ENCODE assay signal across 8 cellular contexts in genomic region chrX:118345045-118345400, GRCh38. TPM values are rescaled to one million over a fixed set of nuclear protein-coding genes. Genes with fewer than 3 reads are reported as not detected.
A peak's percentile ranks its signal among the peaks of the same experiment; 100 is the strongest.
DNase-seq lines count a peak whose midpoint lies in the region; TF ChIP-seq lines count a peak whose summit lies in the region.

No MANE protein-coding gene starts in this region.

- POLR2A ChIA-PET in OCI-LY7 (lab: Charles Lee): interaction anchor here (0.7 to 1.3 kb wide), 2 partner anchors 47 to 156 kb away, joined by 3 read pairs; no protein-coding TSS in a partner anchor

- CTCF ChIA-PET in OCI-LY7 (lab: Charles Lee; ENCODE audit: unreplicated experiment): no interaction called here

- WGBS in esophagus muscularis mucosa: 47% methylated on average over 7 of the region's 7 CpGs

- H3K27me3 Mint-ChIP-seq in activated CD4-positive, alpha-beta T cell treated with anti-CD3 and anti-CD28 coated beads, Interleukin-2, amount 10 ng/mL, durations not matched to agents 24 days and 14 days: no peaks in the 10 kb centered on the region

- peak overlapping the region; percentile 80 for H3K4me2 ChIP-seq in OCI-LY7 (ENCODE audit: low read length)

- peaks cover 27% of the 10 kb centered on the region for H3K4me1 Mint-ChIP-seq in activated CD4-positive, alpha-beta T cell treated with anti-CD3 and anti-CD28 coated beads, Interleukin-2, amount 10 ng/mL, durations not matched to agents 24 days and 14 days

- H3K36me3 ChIP-seq in OCI-LY7 (ENCODE audit: insufficient read depth, low read length) (no peaks in the 10 kb centered on the region), esophagus muscularis mucosa (no peaks in the 10 kb centered on the region), skeletal muscle tissue (ENCODE audit: control insufficient read depth in 3 of 3, insufficient read depth in 3 of 3, low read length in 3 of 3) (no peaks in the 10 kb centered on the region)

- H3K9me3 ChIP-seq in OCI-LY7 (ENCODE audit: low read length): no peaks in the 10 kb centered on the region
- H3K9me3 ChIP-seq in esophagus muscularis mucosa: peaks cover 0 to 4% (median 0%) of the 10 kb centered on the region in 4 donors
- H3K9me3 ChIP-seq in skeletal muscle tissue (ENCODE audit: control insufficient read depth in 3 of 3, low read length in 3 of 3): no peaks in the 10 kb centered on the region

- no peak for TF ChIP-seq CTCF in OCI-LY7 (conservative IDR thresholded peaks at IDR 0.05; ENCODE audit: low read length)
- no peak for TF ChIP-seq CTCF in esophagus muscularis mucosa (IDR thresholded peaks at IDR 0.05)

- H3K9ac ChIP-seq in skeletal muscle tissue (ENCODE audit: low read depth in 1 of 3, low read length in 3 of 3): peak overlapping the region; percentile 72 to 89 (median 82)

- H3K79me2 ChIP-seq in OCI-LY7 (ENCODE audit: insufficient read depth, low read depth, low read length): peaks cover 32% of the 10 kb centered on the region

- TF ChIP-seq EP300 in esophagus muscularis mucosa (IDR thresholded peaks at IDR 0.05): no peak

- peak overlapping the region; percentile 31 for H3K27ac ChIP-seq in OCI-LY7 (ENCODE audit: low read depth, low read length, poor library complexity, severe bottlenecking)
- H3K27ac ChIP-seq in esophagus muscularis mucosa (replicated peaks in 1 of 4): peak overlapping the region; percentile 91 to 93 (median 92)
- peak overlapping the region; percentile 88 for H3K27ac ChIP-seq in skeletal muscle tissue (ENCODE audit: low read depth, low read length)

- intact Hi-C loops in activated CD4-positive, alpha-beta T cell treated with anti-CD3 and anti-CD28 coated beads, Interleukin-2, amount 10 ng/mL, durations not matched to agents 24 days and 14 days (cut with micrococcal nuclease): loop anchor here (1.0 to 10.0 kb wide), 4 partner anchors 47 to 1910 kb away; partner anchors contain the start of genes DOCK11, SOWAHD and ZBTB33
- intact Hi-C loops in OCI-LY7 (cut with micrococcal nuclease; ENCODE audit: unreplicated experiment): loop anchor here (5.0 to 10.0 kb wide), 2 partner anchors 133 to 260 kb away; no protein-coding TSS in a partner anchor
- intact Hi-C loops in esophagus muscularis mucosa (cut with DNase I): no loop called here

- no peaks in the 10 kb centered on the region for H3K9me3 Mint-ChIP-seq in activated CD4-positive, alpha-beta T cell treated with anti-CD3 and anti-CD28 coated beads, Interleukin-2, amount 10 ng/mL, durations not matched to agents 24 days and 14 days

- H3K4me3 ChIP-seq in OCI-LY7 (ENCODE audit: low read depth, low read length, poor library complexity, severe bottlenecking) (peak overlapping the region; percentile 67), esophagus muscularis mucosa (peak overlapping the region; percentile 68 to 82 (median 72)), skeletal muscle tissue (ENCODE audit: low read length in 3 of 3) (peak overlapping the region; percentile 60 to 80 (median 78))

- no peak for TF ChIP-seq POLR2A in esophagus muscularis mucosa (IDR thresholded peaks at IDR 0.05; ENCODE audit: low read depth)

- H3K27me3 ChIP-seq in esophagus muscularis mucosa (peaks cover 0 to 4% (median 0%) of the 10 kb centered on the region in 4 donors), skeletal muscle tissue (ENCODE audit: control insufficient read depth in 3 of 3, insufficient read depth in 3 of 3, low read length in 3 of 3) (no peaks in the 10 kb centered on the region)

- H3K27ac Mint-ChIP-seq in activated CD4-positive, alpha-beta T cell treated with anti-CD3 and anti-CD28 coated beads, Interleukin-2, amount 10 ng/mL, durations not matched to agents 24 days and 14 days: peak overlapping the region; percentile 96

- DNase-seq in activated CD4-positive, alpha-beta T cell treated with anti-CD3 and anti-CD28 coated beads, Interleukin-2, amount 10 ng/mL, durations not matched to agents 24 days and 14 days: no peak
- DNase-seq in activated CD4-positive, alpha-beta T cell treated with anti-CD3 and anti-CD28 coated beads for 48 hours: no peak
- DNase-seq in OCI-LY7 (ENCODE audit: low spot score): no peak
- DNase-seq in esophagus muscularis mucosa (ENCODE audit: extremely low spot score): no peak
- DNase-seq in NCI-H1694 treated with DMSO at 0.1 percent for 48 hours (lab: John Stamatoyannopoulos, UW): no peak
- no peak for DNase-seq in D341Med (ENCODE audit: low spot score)
- no peak for DNase-seq in activated CD4-positive, alpha-beta T cell treated with anti-CD3 and anti-CD28 coated beads, Interleukin-2, amount 50 U/mL, for 4 hours

- H2AFZ ChIP-seq in OCI-LY7 (ENCODE audit: low read length): peak overlapping the region; percentile 88

- H3K36me3 Mint-ChIP-seq in activated CD4-positive, alpha-beta T cell treated with anti-CD3 and anti-CD28 coated beads, Interleukin-2, amount 10 ng/mL, durations not matched to agents 24 days and 14 days (ENCODE audit: low read depth): peaks cover 2% of the 10 kb centered on the region

- H4K20me1 ChIP-seq in OCI-LY7 (ENCODE audit: insufficient read depth, low read length): peaks cover 9% of the 10 kb centered on the region; the same call in 1 of the 2 replicates

- H3K9me2 ChIP-seq in OCI-LY7 (ENCODE audit: insufficient read depth, low read length): no peaks in the 10 kb centered on the region

- peaks cover 19% of the 10 kb centered on the region for H3K4me1 ChIP-seq in OCI-LY7 (ENCODE audit: insufficient read depth, low read length, poor library complexity, severe bottlenecking)
- H3K4me1 ChIP-seq in esophagus muscularis mucosa: peaks cover 3 to 32% (median 22%) of the 10 kb centered on the region in 4 donors
- peaks cover under 1 to 12% (median 6%) of the 10 kb centered on the region in 3 donors for H3K4me1 ChIP-seq in skeletal muscle tissue (ENCODE audit: control insufficient read depth in 3 of 3, insufficient read depth in 3 of 3, low read length in 3 of 3)

- no TSS peak for BruUV-seq in OCI-LY7 (replicated peaks; lab: Mats Ljungman, UMichigan)

- H3K4me3 Mint-ChIP-seq in activated CD4-positive, alpha-beta T cell treated with anti-CD3 and anti-CD28 coated beads, Interleukin-2, amount 10 ng/mL, durations not matched to agents 24 days and 14 days: peak overlapping the region; percentile 99

RNA-seq across cellular contexts. Expression of gene WDR44, which starts 0.9 kb away (rescaled TPM):
- total RNA-seq in activated CD4-positive, alpha-beta T cell treated with anti-CD3 and anti-CD28 coated beads, Interleukin-2, amount 10 ng/mL, durations not matched to agents 24 days and 14 days: 10.3 and 11.0 TPM in 2 replicates
- 9.3 and 9.4 TPM in 2 replicates for total RNA-seq in OCI-LY7 (2014; rRNA removed; shearing (Covaris generic))
- total RNA-seq in OCI-LY7 (2022): 9.9 and 11.2 TPM in 2 replicates
- 10 to 100 TPM; 24.4 to 31.9 (median 27.6) TPM for total RNA-seq in esophagus muscularis mucosa
- 50.1 TPM for total RNA-seq in skeletal muscle tissue

Comparison
In these comparisons a context has a peak if more than half of its experiments do, and no peak if none do; other contexts are left out.
1. H3K27ac ChIP-seq: peak in every context shown above with its lines; median percentile 92 in esophagus muscularis mucosa; 88 in skeletal muscle tissue; 31 in OCI-LY7.